In genomic region chr1:180585994-180586359, GRCh38 we compare ENCODE assay signal across 12 cellular contexts. TPM values are rescaled to one million over a fixed set of nuclear protein-coding genes. Genes with fewer than 3 reads are reported as not detected.
DNase-seq lines count a peak whose midpoint lies in the region; ATAC-seq and TF ChIP-seq lines count a peak whose summit lies in the region.
"Had no signal": no experiment of that assay in that cellular context is flagged by ENCODE, and none has a peak within 500 bp of the region (broad histone marks: within the 10 kb centered on the region; RNA-seq: fewer than 3 reads in every experiment).

No MANE protein-coding gene starts in this region.

- no peaks in the 10 kb centered on the region for H3F3A ChIP-seq in neural progenitor cell (ENCODE audit: low read depth)

- H3K27me3 ChIP-seq in DND-41 (ENCODE audit: insufficient read depth, low read length, poor library complexity) (no peaks in the 10 kb centered on the region), neural progenitor cell (no peaks in the 10 kb centered on the region)

- peak; percentile 47 for DNase-seq in NCI-H146 (lab: John Stamatoyannopoulos, UW)
- DNase-seq in NCI-H146 treated with DMSO at 0.1 percent for 48 hours (lab: John Stamatoyannopoulos, UW; ENCODE audit: unreplicated experiment) = no peak
- DNase-seq in DND-41 = peak; percentile 17
- no peak for DNase-seq in activated naive CD8-positive, alpha-beta T cell treated with anti-CD3 and anti-CD28 coated beads, Interleukin-2, amount 50 U/mL, for 24 hours
- no peak for DNase-seq in neural progenitor cell (ENCODE audit: low spot score)
- no peak for DNase-seq in middle frontal gyrus (ENCODE audit: extremely low spot score, low spot score)
- no peak for DNase-seq in cerebellum (ENCODE audit: low spot score)
- DNase-seq: activated CD8-positive, alpha-beta memory T cell treated with anti-CD3 and anti-CD28 coated beads for 24 hours; NK-92 treated with Interleukin-12 subunit alpha and Interleukin-12 subunit beta, amount 100 ng/mL, for 24 hours had no signal

- H3K4me2 ChIP-seq in DND-41 (ENCODE audit: insufficient read depth, low read length) (peak overlapping the region; percentile 53), neural progenitor cell (no peak overlapping the region)

- H3K36me3 Mint-ChIP-seq in activated naive CD8-positive, alpha-beta T cell treated with anti-CD3 and anti-CD28 coated beads, Interleukin-2, amount 50 U/mL, for 24 hours (ENCODE audit: low read depth) = no peaks in the 10 kb centered on the region
- no peaks in the 10 kb centered on the region for H3K36me3 Mint-ChIP-seq in neural progenitor cell

- H3K27ac Mint-ChIP-seq in activated naive CD8-positive, alpha-beta T cell treated with anti-CD3 and anti-CD28 coated beads, Interleukin-2, amount 50 U/mL, for 24 hours = peak overlapping the region; percentile 75
- H3K27ac Mint-ChIP-seq in neural progenitor cell = peak overlapping the region; percentile 74

- H3K9me3 ChIP-seq in DND-41 (ENCODE audit: insufficient read depth, low read length, severe bottlenecking) (peaks cover 6% of the 10 kb centered on the region), neural progenitor cell (ENCODE audit: low read depth) (no peaks in the 10 kb centered on the region)

- H3K4me1 Mint-ChIP-seq in activated naive CD8-positive, alpha-beta T cell treated with anti-CD3 and anti-CD28 coated beads, Interleukin-2, amount 50 U/mL, for 24 hours = peaks cover 18% of the 10 kb centered on the region
- peaks cover 30% of the 10 kb centered on the region for H3K4me1 Mint-ChIP-seq in neural progenitor cell

- H3K27ac ChIP-seq in DND-41 (ENCODE audit: low read length) (peak overlapping the region; percentile 72), neural progenitor cell (no peak overlapping the region)

- H3K79me2 ChIP-seq in DND-41 (ENCODE audit: insufficient read depth, low read length) (no peaks in the 10 kb centered on the region), neural progenitor cell (ENCODE audit: low read depth) (no peaks in the 10 kb centered on the region)

- H2AFZ ChIP-seq in DND-41 (ENCODE audit: low read depth, low read length) (peak overlapping the region; percentile 65; the same call in 1 of the 2 replicates), neural progenitor cell (replicated peaks) (no peak overlapping the region)

- no peaks in the 10 kb centered on the region for H4K20me1 ChIP-seq in DND-41 (ENCODE audit: insufficient read depth, low read length)
- no peaks in the 10 kb centered on the region for H4K20me1 ChIP-seq in neural progenitor cell (ENCODE audit: low read depth)

- H3K4me3 Mint-ChIP-seq in activated naive CD8-positive, alpha-beta T cell treated with anti-CD3 and anti-CD28 coated beads, Interleukin-2, amount 50 U/mL, for 24 hours = no peak overlapping the region
- no peak overlapping the region for H3K4me3 Mint-ChIP-seq in neural progenitor cell

- H3K4me3 ChIP-seq in DND-41 (ENCODE audit: low read depth in 1 of 2, low read length in 2 of 2) (0 out of 4 replicates have a peak overlapping the region, but pooled peaks of 1 of the 2 experiments have one; percentile 33), neural progenitor cell (no peak overlapping the region)

- H3K4me1 ChIP-seq in DND-41 (ENCODE audit: insufficient read depth, low read length) = peaks cover 30% of the 10 kb centered on the region
- H3K4me1 ChIP-seq in neural progenitor cell = peaks cover under 1% of the 10 kb centered on the region

- ATAC-seq in DND-41 (ENCODE audit: insufficient read depth, low read depth) = peak; percentile 21
- ATAC-seq in activated naive CD8-positive, alpha-beta T cell treated with anti-CD3 and anti-CD28 coated beads, Interleukin-2, amount 50 U/mL, for 24 hours = no peak
- ATAC-seq in GM18520 (IDR thresholded peaks at IDR 0.05; ENCODE audit: unreplicated experiment) = no peak
- ATAC-seq: Right ventricle myocardium inferior had no signal

- peaks cover 13% of the 10 kb centered on the region for H3K9me3 Mint-ChIP-seq in activated naive CD8-positive, alpha-beta T cell treated with anti-CD3 and anti-CD28 coated beads, Interleukin-2, amount 50 U/mL, for 24 hours
- peaks cover 5% of the 10 kb centered on the region for H3K9me3 Mint-ChIP-seq in neural progenitor cell

- H3K9ac ChIP-seq in DND-41 (ENCODE audit: low read depth, low read length) (peak overlapping the region; percentile 25), neural progenitor cell (no peak overlapping the region)

- H3K27me3 Mint-ChIP-seq in activated naive CD8-positive, alpha-beta T cell treated with anti-CD3 and anti-CD28 coated beads, Interleukin-2, amount 50 U/mL, for 24 hours = no peaks in the 10 kb centered on the region
- H3K27me3 Mint-ChIP-seq in neural progenitor cell (ENCODE audit: insufficient read depth, low read depth) = peaks cover 3% of the 10 kb centered on the region

- TF ChIP-seq CTCF in DND-41 (IDR thresholded peaks at IDR 0.05; ENCODE audit: borderline replicate concordance, extremely low read depth, low read length, poor library complexity, severe bottlenecking) = no peak
- no peak for TF ChIP-seq CTCF in neural progenitor cell (IDR thresholded peaks at IDR 0.05)

- no peaks in the 10 kb centered on the region for H3K36me3 ChIP-seq in DND-41 (ENCODE audit: insufficient read depth, low read length)
- H3K36me3 ChIP-seq in neural progenitor cell = no peaks in the 10 kb centered on the region

RNA-seq across cellular contexts. Expression of gene OVAAL, which starts 27.2 kb away (rescaled TPM):
- total RNA-seq in neural progenitor cell (ENCODE audit: low replicate concordance) = not detected in 2 replicates
- not detected for total RNA-seq in cerebellum
- total RNA-seq: renal cortical epithelial cell had no signal

RNA-seq across cellular contexts. Expression of gene XPR1, which starts 45.8 kb away (rescaled TPM):
- total RNA-seq in neural progenitor cell (ENCODE audit: low replicate concordance) (54.8 and 75.0 TPM in 2 replicates), cerebellum (215 TPM)

Comparison
In these comparisons a context has a peak if more than half of its experiments do, and no peak if none do; other contexts are left out.
1. DNase-seq: peak in NCI-H146 (single experiment) and DND-41 (single experiment); none in NCI-H146 treated with DMSO at 0.1 percent for 48 hours (single experiment), activated naive CD8-positive, alpha-beta T cell treated with anti-CD3 and anti-CD28 coated beads, Interleukin-2, amount 50 U/mL, for 24 hours (single experiment), neural progenitor cell (single experiment), middle frontal gyrus (single experiment) and cerebellum (single experiment).